In the genomic region with DNA sequence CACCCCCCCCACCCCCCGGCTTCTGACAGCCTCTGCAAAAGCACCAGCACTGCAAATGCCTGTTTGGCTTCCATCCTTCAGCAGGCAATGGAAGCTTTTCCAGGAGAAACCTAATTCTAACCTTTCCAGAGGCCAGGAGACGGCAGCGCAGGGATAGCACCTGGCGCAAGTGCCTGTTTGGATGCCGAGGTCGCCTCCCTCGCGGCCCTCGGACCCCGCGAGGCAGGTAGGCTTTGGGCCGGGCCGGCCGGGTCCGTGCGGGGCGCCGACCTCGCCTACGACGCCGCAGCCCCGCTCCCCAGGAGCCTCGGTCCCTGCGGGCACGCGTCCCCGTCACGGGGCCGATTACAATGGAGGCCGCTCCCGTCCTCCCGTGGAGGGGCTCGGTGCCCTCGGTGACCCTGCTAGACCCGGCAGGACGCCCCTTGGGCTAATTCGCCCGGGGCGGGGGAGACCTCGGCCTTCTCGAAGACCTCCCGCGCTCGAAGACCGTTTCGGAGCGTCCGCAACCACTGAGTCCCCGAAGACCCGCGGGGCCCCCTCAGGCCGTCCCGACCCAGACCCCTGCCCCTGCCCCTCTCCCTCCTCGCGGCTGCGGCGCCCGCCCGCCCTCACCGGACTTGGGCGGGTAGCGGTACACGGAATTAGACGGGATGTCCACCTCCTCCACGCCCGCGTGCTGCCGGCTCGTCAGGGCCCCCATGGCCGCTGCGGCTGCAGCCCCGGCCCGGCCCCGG, we compare ENCODE assay signal across 8 cellular contexts. TPM values are rescaled to one million over a fixed set of nuclear protein-coding genes. Genes with fewer than 3 reads are reported as not detected.
A peak's percentile ranks its signal among the peaks of the same experiment; 100 is the strongest.
DNase-seq lines count a peak whose midpoint lies in the region; ATAC-seq and TF ChIP-seq lines count a peak whose summit lies in the region.

No MANE protein-coding gene starts in this region.

- in situ Hi-C loops in ACHN (cut with HindIII; ENCODE audit: low pct_ligation_motif_present, low pct_unique_long_range_greater_than_20kb, low sequenced_read_pairs) = no loop called here
- in situ Hi-C loops in GM23248 (cut with MboI) = no loop called here

- H2AFZ ChIP-seq in GM23248 = peak overlapping the region; percentile 68; the same call in 1 of the 2 replicates

- peaks cover 59% of the 10 kb centered on the region for H3K4me1 Mint-ChIP-seq in activated CD8-positive, alpha-beta T cell treated with anti-CD3 and anti-CD28 coated beads for 36 hours (ENCODE audit: low read depth)

- peak; percentile 13 for ATAC-seq in activated CD8-positive, alpha-beta T cell treated with anti-CD3 and anti-CD28 coated beads for 36 hours

- peaks cover 2% of the 10 kb centered on the region for H3K9me3 Mint-ChIP-seq in activated CD8-positive, alpha-beta T cell treated with anti-CD3 and anti-CD28 coated beads for 36 hours

- H3K27ac Mint-ChIP-seq in activated CD8-positive, alpha-beta T cell treated with anti-CD3 and anti-CD28 coated beads for 36 hours = peak overlapping the region; percentile 77

- peaks cover 6% of the 10 kb centered on the region for H3K36me3 Mint-ChIP-seq in activated CD8-positive, alpha-beta T cell treated with anti-CD3 and anti-CD28 coated beads for 36 hours (ENCODE audit: low read depth)

- H3F3A ChIP-seq in GM23248 (ENCODE audit: insufficient read depth) = peaks cover 8% of the 10 kb centered on the region; the same call in 1 of the 2 replicates

- H3K27me3 ChIP-seq in GM23248 (replicated peaks; ENCODE audit: insufficient read depth) (peaks cover 37% of the 10 kb centered on the region), right atrium auricular region (no peaks in the 10 kb centered on the region), BE2C (peaks cover 27% of the 10 kb centered on the region)

- POLR2A ChIA-PET in activated CD8-positive, alpha-beta T cell treated with anti-CD3 and anti-CD28 coated beads for 36 hours (lab: Charles Lee) = interaction anchor here (1.0 to 29.4 kb wide), 4 partner anchors 8 to 50 kb away, joined by 3 to 960 read pairs (median 8); a partner anchor contains a TSS

- H3K79me2 ChIP-seq in GM23248 (ENCODE audit: insufficient read depth) = no peaks in the 10 kb centered on the region

- DNase-seq in ACHN (peak; percentile 20), GM23248 (peak; percentile 16), right atrium auricular region (ENCODE audit: low spot score) (no peak), LoVo (ENCODE audit: low spot score) (no peak), BE2C (no peak), DMS114 treated with DMSO at 0.1 percent for 48 hours (lab: John Stamatoyannopoulos, UW; ENCODE audit: unreplicated experiment) (no peak)
- DNase-seq in activated CD8-positive, alpha-beta T cell treated with anti-CD3 and anti-CD28 coated beads for 36 hours = no peak

- no peak for TF ChIP-seq CTCF in activated CD8-positive, alpha-beta T cell treated with anti-CD3 and anti-CD28 coated beads for 36 hours (IDR thresholded peaks at IDR 0.05)
- TF ChIP-seq CTCF in right atrium auricular region (IDR thresholded peaks at IDR 0.05) = no peak
- TF ChIP-seq CTCF in BE2C (IDR thresholded peaks at IDR 0.05; ENCODE audit: low read depth, low read length) = no peak

- H3K4me2 ChIP-seq in GM23248 (ENCODE audit: unreplicated experiment) = no peak overlapping the region

- no peaks in the 10 kb centered on the region for H4K20me1 ChIP-seq in GM23248 (ENCODE audit: insufficient read depth)

- H3K27me3 Mint-ChIP-seq in activated CD8-positive, alpha-beta T cell treated with anti-CD3 and anti-CD28 coated beads for 36 hours = no peaks in the 10 kb centered on the region

- H3K4me3 ChIP-seq in GM23248 (peak overlapping the region; percentile 43), right atrium auricular region (peak overlapping the region; percentile 47 to 64), skin epidermis (peak overlapping the region; percentile 21 to 56 (median 27)), BE2C (ENCODE audit: low read depth, low read length) (no peak overlapping the region)

- CTCF ChIA-PET in activated CD8-positive, alpha-beta T cell treated with anti-CD3 and anti-CD28 coated beads for 36 hours (lab: Charles Lee) = interaction anchor here (1.0 to 2.7 kb wide), 4 partner anchors 18 to 60 kb away, joined by 3 to 9 read pairs (median 4); no protein-coding TSS in a partner anchor

- H3K36me3 ChIP-seq in GM23248 (ENCODE audit: low read depth) = no peaks in the 10 kb centered on the region
- no peaks in the 10 kb centered on the region for H3K36me3 ChIP-seq in right atrium auricular region
- H3K36me3 ChIP-seq in BE2C = no peaks in the 10 kb centered on the region

- H3K27ac ChIP-seq in GM23248 = no peak overlapping the region
- H3K27ac ChIP-seq in right atrium auricular region = peak overlapping the region; percentile 72 to 73
- H3K27ac ChIP-seq in skin epidermis = peak overlapping the region in 6 of 21 experiments; percentile 1 to 70 (median 34)

- no peaks in the 10 kb centered on the region for H3K9me3 ChIP-seq in GM23248 (ENCODE audit: low read depth)
- H3K9me3 ChIP-seq in right atrium auricular region = no peaks in the 10 kb centered on the region
- H3K9me3 ChIP-seq in BE2C = peaks cover 2% of the 10 kb centered on the region; the same call in 1 of the 2 replicates

- peak overlapping the region; percentile 78 for H3K4me3 Mint-ChIP-seq in activated CD8-positive, alpha-beta T cell treated with anti-CD3 and anti-CD28 coated beads for 36 hours

- intact Hi-C loops in activated CD8-positive, alpha-beta T cell treated with anti-CD3 and anti-CD28 coated beads for 36 hours (cut with micrococcal nuclease) = loop anchor here (5.0 kb wide), 1 partner anchor 42 kb away; no protein-coding TSS in a partner anchor

- no peaks in the 10 kb centered on the region for H3K4me1 ChIP-seq in GM23248 (ENCODE audit: insufficient read depth)
- H3K4me1 ChIP-seq in right atrium auricular region = peaks cover 0 to 18% of the 10 kb centered on the region in 2 donors
- H3K4me1 ChIP-seq in BE2C = peaks cover 4% of the 10 kb centered on the region

- WGBS in GM23248 (ENCODE audit: low coverage in 1 of 2, low lambda C conversion rate in 2 of 2, missing lambda C conversion rate in 2 of 2), 2 experiments = 6 to 8% methylated on average over 25 to 39 of the region's 75 CpGs

- no peak overlapping the region for H3K9ac ChIP-seq in GM23248

- H3K9me2 ChIP-seq in GM23248 (ENCODE audit: insufficient read depth) = no peaks in the 10 kb centered on the region

RNA-seq across cellular contexts. Expression of a gene that starts 0.6 kb away (rescaled TPM):
- total RNA-seq in GM23248 (2014; rRNA removed; shearing (Covaris generic)) = 4.0 TPM in 1 of 2 replicates, not detected in the other
- polyA plus RNA-seq in GM23248 (2016; fragmentation: Nextera tagmentation; extraction: Ambion mirVana) = 0.31 TPM in 1 of 2 replicates, not detected in the other
- 10 to 100 TPM; 37.2 to 44.5 TPM for total RNA-seq in activated CD8-positive, alpha-beta T cell treated with anti-CD3 and anti-CD28 coated beads for 36 hours
- total RNA-seq in right atrium auricular region = 10 to 100 TPM in 1 of 2 donors, 1 to 10 TPM in 1; 9.5 to 13.0 TPM
- 10.1 TPM for polyA plus RNA-seq in BE2C (2012; ENCODE audit: insufficient read depth, insufficient read length, low read depth)

RNA-seq across cellular contexts. Expression of a gene that starts 25.4 kb away (rescaled TPM):
- 5.6 and 6.4 TPM in 2 replicates for total RNA-seq in GM23248 (2014; rRNA removed; shearing (Covaris generic))
- 0.56 and 1.2 TPM in 2 replicates for polyA plus RNA-seq in GM23248 (2016; fragmentation: Nextera tagmentation; extraction: Ambion mirVana)
- total RNA-seq in activated CD8-positive, alpha-beta T cell treated with anti-CD3 and anti-CD28 coated beads for 36 hours = 100 to 1,000 TPM; 267 to 270 TPM
- 1 to 10 TPM; 8.4 to 9.7 TPM for total RNA-seq in right atrium auricular region
- polyA plus RNA-seq in BE2C (2012; ENCODE audit: insufficient read depth, insufficient read length, low read depth) = 191 TPM

Comparison
In these comparisons a context has a peak if more than half of its experiments do, and no peak if none do; other contexts are left out.
1. DNase-seq: peak in ACHN (single experiment) and GM23248 (single experiment); none in activated CD8-positive, alpha-beta T cell treated with anti-CD3 and anti-CD28 coated beads for 36 hours (single experiment), right atrium auricular region (single experiment), LoVo (single experiment), BE2C (single experiment) and DMS114 treated with DMSO at 0.1 percent for 48 hours (single experiment).
2. RNA of a gene that starts 25.4 kb away (total RNA-seq): 267 to 270 TPM in activated CD8-positive, alpha-beta T cell treated with anti-CD3 and anti-CD28 coated beads for 36 hours; 8.4 to 9.7 TPM in right atrium auricular region and 5.6 to 6.4 TPM in GM23248; every median in the first group is over 10 times any median in the second.